In genomic region chr6:28865551-28866341, GRCh38 we compare ENCODE assay signal across 8 cellular contexts. TPM values are rescaled to one million over a fixed set of nuclear protein-coding genes. Genes with fewer than 3 reads are reported as not detected.
DNase-seq lines count a peak whose midpoint lies in the region; ATAC-seq and TF ChIP-seq lines count a peak whose summit lies in the region.
"Not testable (repeated sequence)": the region's sequence is repeated elsewhere in the genome, so short reads cannot be mapped to it uniquely, and the experiment has no call there.

No MANE protein-coding gene starts in this region.

- not testable (repeated sequence) for H3K27me3 Mint-ChIP-seq in central memory CD8-positive, alpha-beta T cell

- TSS peak; percentile 36 for BruUV-seq in PC-9 (replicated peaks; lab: Mats Ljungman, UMichigan)

- peaks cover 12% of the 10 kb centered on the region for H3K9me3 Mint-ChIP-seq in central memory CD8-positive, alpha-beta T cell

- not testable (repeated sequence) for H4K20me1 ChIP-seq in PC-9 (ENCODE audit: insufficient read depth)

- not testable (repeated sequence) for H3K79me2 ChIP-seq in PC-9 (ENCODE audit: low read depth)

- H3K27ac Mint-ChIP-seq in central memory CD8-positive, alpha-beta T cell (ENCODE audit: low read depth), result peak overlapping the region; percentile 69

- H3K4me3 ChIP-seq in PC-9 (0 out of 2 replicates have a peak overlapping the region, but pooled peaks have one; percentile 81), upper lobe of left lung (peak overlapping the region in 3 of 4 donors; percentile 56 to 82 (median 79))

- not testable (repeated sequence) for TF ChIP-seq CTCF in PC-9 (conservative IDR thresholded peaks at IDR 0.05); upper lobe of left lung (IDR thresholded peaks at IDR 0.05)

- peaks cover 18% of the 10 kb centered on the region for H3F3A ChIP-seq in PC-9 (ENCODE audit: insufficient read depth, low read depth)

- not testable (repeated sequence) for H3K27ac ChIP-seq in PC-9
- H3K27ac ChIP-seq in upper lobe of left lung, result peak overlapping the region; percentile 79 to 90 (median 80)

- not testable (repeated sequence) for H3K27me3 ChIP-seq in PC-9 (ENCODE audit: insufficient read depth, low read depth); upper lobe of left lung

- not testable (repeated sequence) for H2AFZ ChIP-seq in PC-9

- CTCF ChIA-PET in PC-9 (lab: Charles Lee), result interaction anchor here (0.6 to 1.1 kb wide), 3 partner anchors 30 to 516 kb away, joined by 3 to 5 read pairs (median 4); no protein-coding TSS in a partner anchor

- peaks cover 27% of the 10 kb centered on the region for H3K4me1 Mint-ChIP-seq in central memory CD8-positive, alpha-beta T cell

- POLR2A ChIA-PET in PC-9 (lab: Charles Lee; ENCODE audit: unreplicated experiment), result interaction anchor here (0.6 kb wide), 1 partner anchor 45 kb away, joined by 5 read pairs; no protein-coding TSS in a partner anchor

- peaks cover 12% of the 10 kb centered on the region for H3K4me1 ChIP-seq in PC-9 (replicated peaks; ENCODE audit: insufficient read depth)
- peaks cover 11 to 18% (median 12%) of the 10 kb centered on the region in 4 donors for H3K4me1 ChIP-seq in upper lobe of left lung

- ATAC-seq in central memory CD8-positive, alpha-beta T cell (replicated peaks; ENCODE audit: extremely low read depth, poor library complexity, severe bottlenecking), result peak; percentile 37
- not testable (repeated sequence) for ATAC-seq in upper lobe of left lung (ENCODE audit: low FRiP score in 2 of 2)

- H3K9me2 ChIP-seq in PC-9 (ENCODE audit: insufficient read depth), result not testable (repeated sequence)

- WGBS in upper lobe of left lung, 2 donors, result 61 to 71% methylated on average over 23 of the region's 23 CpGs

- H3K36me3 Mint-ChIP-seq in central memory CD8-positive, alpha-beta T cell (ENCODE audit: insufficient read depth), result peaks cover 44% of the 10 kb centered on the region

- not testable (repeated sequence) for TF ChIP-seq POLR2A in upper lobe of left lung (IDR thresholded peaks at IDR 0.05)

- peak overlapping the region; percentile 89 for H3K4me2 ChIP-seq in PC-9

- intact Hi-C loops in PC-9 (cut with micrococcal nuclease; ENCODE audit: unreplicated experiment), result loop anchor here (10.0 kb wide), 1 partner anchor 119 kb away; no protein-coding TSS in a partner anchor

- not testable (repeated sequence) for H3K9me3 ChIP-seq in PC-9 (ENCODE audit: insufficient read depth, low read depth); upper lobe of left lung

- H3K4me3 Mint-ChIP-seq in central memory CD8-positive, alpha-beta T cell, result peak overlapping the region; percentile 82

- peak; percentile 87 for DNase-seq in ELF-1 (ENCODE audit: low read depth, low spot score)
- DNase-seq in LoVo (ENCODE audit: low spot score), result peak; percentile 92
- DNase-seq in PC-9, upper lobe of left lung: not testable (repeated sequence)
- peak; percentile 64 to 69 for DNase-seq in activated CD4-positive, alpha-beta T cell treated with anti-CD3 and anti-CD28 coated beads, Interleukin-2, amount 50 U/mL, for 48 hours
- peak in 1 of 2 donors; percentile 64 for DNase-seq in central memory CD8-positive, alpha-beta T cell (ENCODE audit: low spot score in 2 of 2)
- DNase-seq in iris pigment epithelial cell (ENCODE audit: low read depth), result peak; percentile 9
- DNase-seq in retina, result peak; percentile 42

- H3K36me3 ChIP-seq in PC-9 (ENCODE audit: low read depth); upper lobe of left lung: not testable (repeated sequence)

- not testable (repeated sequence) for TF ChIP-seq EP300 in upper lobe of left lung (IDR thresholded peaks at IDR 0.05)

RNA-seq across cellular contexts. Expression of gene TRIM27, which starts 58.0 kb away (rescaled TPM):
- total RNA-seq in PC-9 (2021) (67.2 and 86.2 TPM in 2 replicates), upper lobe of left lung (10 to 100 TPM; 45.8 to 90.1 (median 55.5) TPM)
